ENCODE assay signal across 9 cellular contexts in the genomic region with DNA sequence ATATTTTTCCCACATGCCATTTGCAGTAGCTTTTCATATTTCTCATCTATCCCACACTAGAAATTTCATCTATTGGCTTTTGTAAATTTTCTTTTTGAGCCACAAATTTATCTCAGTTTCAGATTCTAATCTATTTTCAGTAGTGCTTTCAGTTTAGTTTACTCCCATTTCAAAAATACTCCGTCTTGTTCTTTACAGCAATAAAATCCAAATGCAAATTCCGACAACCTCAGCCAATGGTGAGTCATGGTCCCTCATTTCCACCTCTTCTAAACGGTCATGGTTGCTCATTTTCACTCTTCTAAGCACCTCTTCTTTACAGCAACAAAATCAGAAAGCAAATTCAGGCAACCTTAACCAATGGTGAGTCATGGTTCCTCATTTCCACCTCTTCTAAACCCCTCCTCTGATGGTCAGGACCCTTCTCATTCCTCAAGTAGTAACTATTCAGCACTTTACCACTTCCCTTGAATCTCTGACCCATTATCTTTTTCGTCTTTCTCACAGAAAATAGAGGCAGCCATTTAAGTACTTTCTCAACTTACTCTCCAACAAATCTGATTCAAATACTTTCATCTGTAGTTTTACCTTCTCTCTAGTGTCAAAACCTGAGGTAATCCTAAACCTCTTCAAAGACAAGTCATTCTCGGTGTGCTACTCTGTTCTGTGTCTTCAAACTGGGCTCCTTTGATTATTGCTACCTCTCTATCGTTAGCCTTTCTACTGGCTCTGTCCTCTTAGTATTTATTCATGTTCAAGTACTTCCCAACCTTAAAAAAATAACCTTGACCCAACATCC. TPM values are rescaled to one million over a fixed set of nuclear protein-coding genes. Genes with fewer than 3 reads are reported as not detected.
DNase-seq lines count a peak whose midpoint lies in the region; ATAC-seq and TF ChIP-seq lines count a peak whose summit lies in the region.
"Had no signal": no experiment of that assay in that cellular context is flagged by ENCODE, and none has a peak within 500 bp of the region (broad histone marks: within the 10 kb centered on the region; RNA-seq: fewer than 3 reads in every experiment).

No MANE protein-coding gene starts in this region.

- TF ChIP-seq CTCF in GM10248 (IDR thresholded peaks at IDR 0.05; ENCODE audit: control extremely low read depth, extremely low read depth, low read depth, missing control alignments), result no peak
- no peak for TF ChIP-seq CTCF in HL-60 (IDR thresholded peaks at IDR 0.05; ENCODE audit: insufficient read depth, low read length)
- TF ChIP-seq CTCF in Calu3 (IDR thresholded peaks at IDR 0.05; ENCODE audit: unreplicated experiment), result no peak

- POLR2A ChIA-PET in GM10248 (lab: Yijun Ruan, JAX), result no interaction called here

- H3K27me3 Mint-ChIP-seq in Calu3 (ENCODE audit: unreplicated experiment), result no peaks in the 10 kb centered on the region

- H3K27ac Mint-ChIP-seq in Calu3 (ENCODE audit: unreplicated experiment), result no peak overlapping the region

- CTCF ChIA-PET in GM10248 (lab: Yijun Ruan, JAX) (interaction anchor here (1.0 to 1.7 kb wide), 4 partner anchors 9 to 96 kb away, joined by 3 to 5 read pairs (median 4); no protein-coding TSS in a partner anchor), Calu3 (lab: Charles Lee) (no interaction called here)

- H3K9me3 Mint-ChIP-seq in Calu3 (ENCODE audit: low read depth, unreplicated experiment), result no peaks in the 10 kb centered on the region

- H3K4me3 Mint-ChIP-seq in Calu3 (ENCODE audit: low read depth, unreplicated experiment), result no peak overlapping the region

- intact Hi-C loops in Calu3 (cut with micrococcal nuclease; ENCODE audit: unreplicated experiment), result no loop called here

- no peaks in the 10 kb centered on the region for H3K27me3 ChIP-seq in HL-60 (ENCODE audit: insufficient read depth, poor library complexity, severe bottlenecking)

- peak; percentile 53 for ATAC-seq in GM21390 (IDR thresholded peaks at IDR 0.05; ENCODE audit: unreplicated experiment)
- ATAC-seq: HCT116 had no signal

- DNase-seq in GM10248 (ENCODE audit: extremely low spot score), result peak; percentile 37
- DNase-seq in HL-60 (ENCODE audit: low read depth in 1 of 2, low spot score in 1 of 2), result peak in 1 of 2 experiments; percentile 52
- peak; percentile 41 for DNase-seq in astrocyte of the hippocampus (ENCODE audit: low read depth, low spot score)
- no peak for DNase-seq in nucleus accumbens (lab: John Stamatoyannopoulos, UW)
- no peak for DNase-seq in globus pallidus (ENCODE audit: low spot score)
- DNase-seq in SW 1271 (lab: John Stamatoyannopoulos, UW), result no peak
- DNase-seq in Calu3, result no peak

- peak overlapping the region; percentile 78 for H3K27ac ChIP-seq in HL-60 (replicated peaks)

- H3K4me1 Mint-ChIP-seq in Calu3 (ENCODE audit: low read depth, unreplicated experiment), result no peaks in the 10 kb centered on the region

- H3K36me3 Mint-ChIP-seq in Calu3 (ENCODE audit: insufficient read depth, unreplicated experiment), result no peaks in the 10 kb centered on the region

- no peak overlapping the region for H3K4me3 ChIP-seq in HL-60 (replicated peaks; ENCODE audit: insufficient read depth, low read length)

- no TSS peak for BruUV-seq in Calu3 (replicated peaks; lab: Mats Ljungman, UMichigan)

RNA-seq across cellular contexts. Expression of gene C21orf91, which starts 34.4 kb away (rescaled TPM):
- 9.6 and 10.6 TPM in 2 replicates for total RNA-seq in Calu3 (2022)

Comparison
In these comparisons a context has a peak if more than half of its experiments do, and no peak if none do; other contexts are left out.
1. DNase-seq: peak in GM10248 (single experiment) and astrocyte of the hippocampus (single experiment); none in nucleus accumbens (0 of 56), globus pallidus (single experiment), SW 1271 (0 of 2) and Calu3 (single experiment).